In the genomic region with DNA sequence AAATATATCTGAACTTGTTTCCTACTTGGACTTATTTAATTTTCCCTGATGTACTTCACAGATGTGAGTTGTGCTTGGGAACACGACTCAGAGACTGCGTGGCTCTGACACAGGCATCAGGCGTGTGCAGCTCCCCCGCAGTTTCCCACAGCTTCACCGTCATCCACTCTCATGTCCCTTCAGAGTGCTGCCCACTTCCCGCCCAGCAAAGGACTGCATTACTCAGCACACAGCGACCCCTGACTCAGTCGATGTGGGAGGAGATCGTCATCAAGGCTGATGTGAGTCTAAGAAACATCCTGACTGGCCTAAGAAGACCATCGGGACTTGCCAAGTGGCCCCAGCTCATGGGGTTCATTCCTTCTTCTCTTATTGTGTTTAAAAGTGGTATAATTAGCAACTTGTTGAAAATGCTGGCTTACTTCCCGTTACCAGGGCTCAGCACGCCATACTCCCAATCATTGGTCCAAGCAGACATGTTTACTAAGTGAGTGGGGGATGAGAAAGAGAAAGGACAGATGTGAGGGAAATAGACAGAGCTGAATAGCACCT, we compare ENCODE assay signal across 1 cellular context.
TF ChIP-seq lines count a peak whose summit lies in the region.

No MANE protein-coding gene starts in this region.

TF ChIP-seq in K562, 482 proteins besides CTCF, POLR2A, EP300 and RAD21 (continued from another document and continues in another):
- TF ChIP-seq, protein P1, sequence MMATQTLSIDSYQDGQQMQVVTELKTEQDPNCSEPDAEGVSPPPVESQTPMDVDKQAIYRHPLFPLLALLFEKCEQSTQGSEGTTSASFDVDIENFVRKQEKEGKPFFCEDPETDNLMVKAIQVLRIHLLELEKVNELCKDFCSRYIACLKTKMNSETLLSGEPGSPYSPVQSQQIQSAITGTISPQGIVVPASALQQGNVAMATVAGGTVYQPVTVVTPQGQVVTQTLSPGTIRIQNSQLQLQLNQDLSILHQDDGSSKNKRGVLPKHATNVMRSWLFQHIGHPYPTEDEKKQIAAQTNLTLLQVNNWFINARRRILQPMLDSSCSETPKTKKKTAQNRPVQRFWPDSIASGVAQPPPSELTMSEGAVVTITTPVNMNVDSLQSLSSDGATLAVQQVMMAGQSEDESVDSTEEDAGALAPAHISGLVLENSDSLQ (IDR thresholded peaks at IDR 0.05) = peak; percentile 7; the same call in 1 of the 2 replicates
- TF ChIP-seq, protein P2, sequence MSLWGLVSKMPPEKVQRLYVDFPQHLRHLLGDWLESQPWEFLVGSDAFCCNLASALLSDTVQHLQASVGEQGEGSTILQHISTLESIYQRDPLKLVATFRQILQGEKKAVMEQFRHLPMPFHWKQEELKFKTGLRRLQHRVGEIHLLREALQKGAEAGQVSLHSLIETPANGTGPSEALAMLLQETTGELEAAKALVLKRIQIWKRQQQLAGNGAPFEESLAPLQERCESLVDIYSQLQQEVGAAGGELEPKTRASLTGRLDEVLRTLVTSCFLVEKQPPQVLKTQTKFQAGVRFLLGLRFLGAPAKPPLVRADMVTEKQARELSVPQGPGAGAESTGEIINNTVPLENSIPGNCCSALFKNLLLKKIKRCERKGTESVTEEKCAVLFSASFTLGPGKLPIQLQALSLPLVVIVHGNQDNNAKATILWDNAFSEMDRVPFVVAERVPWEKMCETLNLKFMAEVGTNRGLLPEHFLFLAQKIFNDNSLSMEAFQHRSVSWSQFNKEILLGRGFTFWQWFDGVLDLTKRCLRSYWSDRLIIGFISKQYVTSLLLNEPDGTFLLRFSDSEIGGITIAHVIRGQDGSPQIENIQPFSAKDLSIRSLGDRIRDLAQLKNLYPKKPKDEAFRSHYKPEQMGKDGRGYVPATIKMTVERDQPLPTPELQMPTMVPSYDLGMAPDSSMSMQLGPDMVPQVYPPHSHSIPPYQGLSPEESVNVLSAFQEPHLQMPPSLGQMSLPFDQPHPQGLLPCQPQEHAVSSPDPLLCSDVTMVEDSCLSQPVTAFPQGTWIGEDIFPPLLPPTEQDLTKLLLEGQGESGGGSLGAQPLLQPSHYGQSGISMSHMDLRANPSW (CRISPR knock-in tag; IDR thresholded peaks at IDR 0.05) = peak; percentile 44; the same call in 1 of the 2 replicates
- TF ChIP-seq SMAD4 (CRISPR knock-in tag; conservative IDR thresholded peaks at IDR 0.05) = peak; percentile 85
- peak; percentile 71 for TF ChIP-seq BHLHE40 (IDR thresholded peaks at IDR 0.05; ENCODE audit: low read length)
- no peak for TF ChIP-seq KLF10 (CRISPR knock-in tag; IDR thresholded peaks at IDR 0.05)
- TF ChIP-seq ESRRA (IDR thresholded peaks at IDR 0.05; ENCODE audit: borderline replicate concordance, low read depth) = 0 out of 2 replicates have a peak, but pooled peaks have one; percentile 13
- TF ChIP-seq SFPQ (IDR thresholded peaks at IDR 0.05; ENCODE audit: low read depth, low read length) = no peak
- TF ChIP-seq NBN (IDR thresholded peaks at IDR 0.05; ENCODE audit: low read depth) = 0 out of 2 replicates have a peak, but pooled peaks have one; percentile 60
- peak; percentile 59 for TF ChIP-seq POLR2H (tag; IDR thresholded peaks at IDR 0.05; ENCODE audit: low read depth)
- TF ChIP-seq JUND (IDR thresholded peaks at IDR 0.05; ENCODE audit: borderline replicate concordance, low read depth, low read length) = peak; percentile 88
- peak; percentile 82; the same call in 2 of the 3 replicates for TF ChIP-seq JUND (tag; IDR thresholded peaks at IDR 0.05; ENCODE audit: borderline replicate concordance, low read depth, low read length)
- peak; percentile 13 to 75; a peak in 3 of 4 replicates for TF ChIP-seq MLLT1 (IDR thresholded peaks at IDR 0.05)
- TF ChIP-seq, protein P3, sequence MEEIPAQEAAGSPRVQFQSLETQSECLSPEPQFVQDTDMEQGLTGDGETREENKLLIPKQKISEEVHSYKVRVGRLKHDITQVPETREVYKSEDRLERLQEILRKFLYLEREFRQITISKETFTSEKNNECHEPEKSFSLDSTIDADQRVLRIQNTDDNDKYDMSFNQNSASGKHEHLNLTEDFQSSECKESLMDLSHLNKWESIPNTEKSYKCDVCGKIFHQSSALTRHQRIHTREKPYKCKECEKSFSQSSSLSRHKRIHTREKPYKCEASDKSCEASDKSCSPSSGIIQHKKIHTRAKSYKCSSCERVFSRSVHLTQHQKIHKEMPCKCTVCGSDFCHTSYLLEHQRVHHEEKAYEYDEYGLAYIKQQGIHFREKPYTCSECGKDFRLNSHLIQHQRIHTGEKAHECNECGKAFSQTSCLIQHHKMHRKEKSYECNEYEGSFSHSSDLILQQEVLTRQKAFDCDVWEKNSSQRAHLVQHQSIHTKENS (CRISPR knock-in tag; IDR thresholded peaks at IDR 0.05) = no peak
- TF ChIP-seq PYGO2 (tag; IDR thresholded peaks at IDR 0.05) = 0 out of 2 replicates have a peak, but pooled peaks have one; percentile 8
- no peak for TF ChIP-seq ZNF740 (CRISPR knock-in tag; IDR thresholded peaks at IDR 0.05)
- TF ChIP-seq ZNF740 (tag; IDR thresholded peaks at IDR 0.05) = peak in 1 of 2 experiments; percentile 36; a peak in 1 of 4 replicates
- TF ChIP-seq RFX7 (CRISPR knock-in tag; IDR thresholded peaks at IDR 0.05) = no peak
- TF ChIP-seq PPARD (CRISPR knock-in tag; IDR thresholded peaks at IDR 0.05) = no peak
- TF ChIP-seq RBFOX2 (IDR thresholded peaks at IDR 0.05; ENCODE audit: low read depth, low read length) = peak; percentile 70
- peak; percentile 80 for TF ChIP-seq BRD9 (IDR thresholded peaks at IDR 0.05; ENCODE audit: low read depth, partially characterized antibody)
- TF ChIP-seq MAFK (IDR thresholded peaks at IDR 0.05; ENCODE audit: low read length) = peak; percentile 72
- TF ChIP-seq, protein P4, sequence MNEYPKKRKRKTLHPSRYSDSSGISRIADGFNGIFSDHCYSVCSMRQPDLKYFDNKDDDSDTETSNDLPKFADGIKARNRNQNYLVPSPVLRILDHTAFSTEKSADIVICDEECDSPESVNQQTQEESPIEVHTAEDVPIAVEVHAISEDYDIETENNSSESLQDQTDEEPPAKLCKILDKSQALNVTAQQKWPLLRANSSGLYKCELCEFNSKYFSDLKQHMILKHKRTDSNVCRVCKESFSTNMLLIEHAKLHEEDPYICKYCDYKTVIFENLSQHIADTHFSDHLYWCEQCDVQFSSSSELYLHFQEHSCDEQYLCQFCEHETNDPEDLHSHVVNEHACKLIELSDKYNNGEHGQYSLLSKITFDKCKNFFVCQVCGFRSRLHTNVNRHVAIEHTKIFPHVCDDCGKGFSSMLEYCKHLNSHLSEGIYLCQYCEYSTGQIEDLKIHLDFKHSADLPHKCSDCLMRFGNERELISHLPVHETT (CRISPR knock-in tag; conservative IDR thresholded peaks at IDR 0.05 in 1 of 2, IDR thresholded peaks at IDR 0.05 in 1 of 2) = peak in 1 of 2 experiments; percentile 77; a peak in 1 of 4 replicates
- no peak for TF ChIP-seq PHB (CRISPR knock-in tag; IDR thresholded peaks at IDR 0.05)
- peak; percentile 68 for TF ChIP-seq MYC (IDR thresholded peaks at IDR 0.05; ENCODE audit: low read depth, low read length)
- no peak for TF ChIP-seq MYC (CRISPR knock-in tag; IDR thresholded peaks at IDR 0.05; ENCODE audit: borderline replicate concordance, low read depth)
- peak; percentile 28 for TF ChIP-seq SETDB1 (IDR thresholded peaks at IDR 0.05; ENCODE audit: low read length)
- TF ChIP-seq TFAP4 (CRISPR knock-in tag; IDR thresholded peaks at IDR 0.05; ENCODE audit: borderline replicate concordance) = peak; percentile 38; the same call in 1 of the 2 replicates
- TF ChIP-seq ZNF311 (CRISPR knock-in tag; IDR thresholded peaks at IDR 0.05) = no peak
- no peak for TF ChIP-seq PRPF4 (IDR thresholded peaks at IDR 0.05; ENCODE audit: insufficient read depth, low read depth, low read length, poor library complexity, severe bottlenecking)
- TF ChIP-seq ZNF444 (CRISPR knock-in tag; IDR thresholded peaks at IDR 0.05) = no peak
- TF ChIP-seq CAMTA2 (CRISPR knock-in tag; conservative IDR thresholded peaks at IDR 0.05) = no peak
- peak; percentile 51; the same call in 1 of the 2 replicates for TF ChIP-seq SOX6 (IDR thresholded peaks at IDR 0.05)
- peak; percentile 57; the same call in 1 of the 2 replicates for TF ChIP-seq ETV1 (tag; conservative IDR thresholded peaks at IDR 0.05; ENCODE audit: low read depth)
- no peak for TF ChIP-seq BRF1 (IDR thresholded peaks at IDR 0.05; ENCODE audit: borderline replicate concordance, extremely low read depth, insufficient read length)
- TF ChIP-seq ELF1 (tag; IDR thresholded peaks at IDR 0.05) = peak; percentile 23; the same call in 1 of the 2 replicates
- peak in 1 of 2 experiments; percentile 74; a peak in 1 of 4 replicates for TF ChIP-seq TBL1XR1 (IDR thresholded peaks at IDR 0.05; ENCODE audit: low read length in 2 of 2)
- peak in 1 of 2 experiments; percentile 83; a peak in 2 of 4 replicates for TF ChIP-seq RCOR1 (IDR thresholded peaks at IDR 0.05; ENCODE audit: borderline replicate concordance in 1 of 2, low read depth in 2 of 2, low read length in 2 of 2)
- TF ChIP-seq FOXM1 (IDR thresholded peaks at IDR 0.05; ENCODE audit: low read depth) = peak; percentile 19; the same call in 1 of the 2 replicates
- TF ChIP-seq FOXM1 (CRISPR knock-in tag; IDR thresholded peaks at IDR 0.05; ENCODE audit: low read depth) = no peak
- peak; percentile 73 for TF ChIP-seq MEF2D (tag; conservative IDR thresholded peaks at IDR 0.05; ENCODE audit: low read depth)
- peak; percentile 79 for TF ChIP-seq BRD4 (IDR thresholded peaks at IDR 0.05)
- peak; percentile 77 for TF ChIP-seq CXXC5 (CRISPR knock-in tag; IDR thresholded peaks at IDR 0.05)
- peak; percentile 90 for TF ChIP-seq MTA3 (IDR thresholded peaks at IDR 0.05; ENCODE audit: borderline replicate concordance)
- TF ChIP-seq EGR1 (conservative IDR thresholded peaks at IDR 0.05) = peak; percentile 96
- peak; percentile 27; the same call in 1 of the 2 replicates for TF ChIP-seq POLR2AphosphoS5 (IDR thresholded peaks at IDR 0.05; ENCODE audit: control insufficient read depth, insufficient read depth, low read depth, low read length)
- TF ChIP-seq NFIC (IDR thresholded peaks at IDR 0.05) = peak; percentile 46
- no peak for TF ChIP-seq RFX1 (IDR thresholded peaks at IDR 0.05)
- peak; percentile 66; the same call in 1 of the 2 replicates for TF ChIP-seq ATF7 (IDR thresholded peaks at IDR 0.05)
- no peak for TF ChIP-seq E4F1 (CRISPR knock-in tag; IDR thresholded peaks at IDR 0.05; ENCODE audit: borderline replicate concordance)
